8 cellular contexts compared by ENCODE assay signal in the genomic region with DNA sequence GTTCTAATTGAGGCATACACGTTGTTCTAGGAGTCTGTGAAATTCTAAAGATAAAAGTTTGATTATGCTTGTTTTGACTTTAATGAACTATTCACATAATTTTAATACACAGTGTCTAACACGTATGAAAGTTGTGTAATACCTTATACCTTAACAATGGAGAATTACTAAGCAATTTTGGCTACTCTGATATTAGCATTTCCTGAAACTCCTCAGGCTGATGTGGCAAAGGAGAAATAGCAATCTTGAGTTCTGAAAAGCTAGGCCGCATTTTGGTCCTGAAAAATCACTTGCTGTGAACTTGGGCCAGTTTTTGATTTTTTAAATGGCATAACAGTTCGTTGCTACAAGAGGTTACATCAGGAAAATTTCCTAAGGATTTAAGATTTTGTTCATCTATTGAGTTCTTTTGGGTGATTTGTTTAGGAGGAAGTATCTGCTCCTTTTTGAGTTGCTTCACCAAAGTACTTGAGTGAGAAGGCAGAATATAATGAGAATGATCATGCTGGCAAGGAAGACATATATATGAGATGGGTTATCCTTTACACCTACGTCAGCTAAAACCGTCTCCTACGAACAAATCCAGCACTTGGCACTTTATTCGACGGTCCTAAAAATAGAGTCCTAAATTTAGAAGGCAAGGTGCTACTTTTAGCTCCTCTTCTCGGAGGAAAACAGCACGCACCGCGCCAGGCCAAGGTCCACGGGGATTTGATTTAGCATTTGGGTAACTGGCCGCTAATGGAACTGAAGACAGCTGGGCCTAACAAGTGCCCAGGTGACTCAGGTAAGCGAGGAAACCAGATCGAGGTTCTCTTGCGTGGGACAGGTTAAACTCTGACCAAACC. TPM values are rescaled to one million over a fixed set of nuclear protein-coding genes. Genes with fewer than 3 reads are reported as not detected.
DNase-seq lines count a peak whose midpoint lies in the region; ATAC-seq and TF ChIP-seq lines count a peak whose summit lies in the region.

No MANE protein-coding gene starts in this region.

- H3K36me3 ChIP-seq in lower lobe of right lung, result no peaks in the 10 kb centered on the region
- H3K36me3 ChIP-seq in thoracic aorta, result no peaks in the 10 kb centered on the region

- H3K36me3 Mint-ChIP-seq in stimulated activated naive CD8-positive, alpha-beta T cell treated with anti-CD3 and anti-CD28 coated beads, Interleukin-15, Interleukin-2, amounts not matched to agents 100 ng/mL and 50 ng/mL, for 24 hours (ENCODE audit: low read depth), result no peaks in the 10 kb centered on the region

- H3K4me3 ChIP-seq in lower lobe of right lung, result peak overlapping the region; percentile 87
- peak overlapping the region; percentile 89 for H3K4me3 ChIP-seq in thoracic aorta

- H3K4me1 ChIP-seq in lower lobe of right lung, result peaks cover 37% of the 10 kb centered on the region
- H3K4me1 ChIP-seq in thoracic aorta (ENCODE audit: control insufficient read depth in 1 of 2, low read depth in 2 of 2), result peaks cover 16 to 39% of the 10 kb centered on the region in 2 donors

- TF ChIP-seq CTCF in lower lobe of right lung (IDR thresholded peaks at IDR 0.05), result no peak
- TF ChIP-seq CTCF in thoracic aorta (IDR thresholded peaks at IDR 0.05), result no peak

- no peaks in the 10 kb centered on the region for H3K9me3 ChIP-seq in lower lobe of right lung
- no peaks in the 10 kb centered on the region for H3K9me3 ChIP-seq in thoracic aorta

- peaks cover 49% of the 10 kb centered on the region for H3K4me1 Mint-ChIP-seq in stimulated activated naive CD8-positive, alpha-beta T cell treated with anti-CD3 and anti-CD28 coated beads, Interleukin-15, Interleukin-2, amounts not matched to agents 100 ng/mL and 50 ng/mL, for 24 hours (ENCODE audit: low read depth)

- H3K9me3 Mint-ChIP-seq in stimulated activated naive CD8-positive, alpha-beta T cell treated with anti-CD3 and anti-CD28 coated beads, Interleukin-15, Interleukin-2, amounts not matched to agents 100 ng/mL and 50 ng/mL, for 24 hours, result peaks cover 4% of the 10 kb centered on the region

- ATAC-seq in stimulated activated naive CD8-positive, alpha-beta T cell treated with anti-CD3 and anti-CD28 coated beads, Interleukin-15, Interleukin-2, amounts not matched to agents 100 U/mL and 50 U/mL, for 24 hours, result no peak
- ATAC-seq in lower lobe of right lung (peak; percentile 1 to 4), thoracic aorta (ENCODE audit: insufficient number of reproducible peaks, low FRiP score, low read depth) (peak; percentile 5), HG03457 (IDR thresholded peaks at IDR 0.05; ENCODE audit: unreplicated experiment) (no peak)

- H3K27ac Mint-ChIP-seq in stimulated activated naive CD8-positive, alpha-beta T cell treated with anti-CD3 and anti-CD28 coated beads, Interleukin-15, Interleukin-2, amounts not matched to agents 100 ng/mL and 50 ng/mL, for 24 hours, result peak overlapping the region; percentile 95

- intact Hi-C loops in lower lobe of right lung (cut with DNase I), result no loop called here

- DNase-seq in stimulated activated naive CD8-positive, alpha-beta T cell treated with anti-CD3 and anti-CD28 coated beads, Interleukin-15, Interleukin-2, amounts not matched to agents 100 U/mL and 50 U/mL, for 24 hours, result no peak
- DNase-seq in NOMO-1 treated with dmso at 0.1 percent for 144 hours (lab: John Stamatoyannopoulos, UW; ENCODE audit: unreplicated experiment), result peak; percentile 45
- DNase-seq in cerebellar cortex (ENCODE audit: low spot score), result peak; percentile 54
- DNase-seq in lower lobe of right lung, result no peak
- DNase-seq in thoracic aorta (ENCODE audit: low spot score), result no peak
- no peak for DNase-seq in activated CD8-positive, alpha-beta memory T cell treated with anti-CD3 and anti-CD28 coated beads, Interleukin-2, amount 50 U/mL, for 4 hours

- H3K27me3 Mint-ChIP-seq in stimulated activated naive CD8-positive, alpha-beta T cell treated with anti-CD3 and anti-CD28 coated beads, Interleukin-15, Interleukin-2, amounts not matched to agents 100 ng/mL and 50 ng/mL, for 24 hours, result no peaks in the 10 kb centered on the region

- H3K4me3 Mint-ChIP-seq in stimulated activated naive CD8-positive, alpha-beta T cell treated with anti-CD3 and anti-CD28 coated beads, Interleukin-15, Interleukin-2, amounts not matched to agents 100 ng/mL and 50 ng/mL, for 24 hours, result peak overlapping the region; percentile 80

- no peaks in the 10 kb centered on the region for H3K27me3 ChIP-seq in lower lobe of right lung (ENCODE audit: low read depth)
- no peaks in the 10 kb centered on the region for H3K27me3 ChIP-seq in thoracic aorta (replicated peaks; ENCODE audit: insufficient read depth)

- H3K27ac ChIP-seq in lower lobe of right lung (peak overlapping the region; percentile 99), thoracic aorta (peak overlapping the region; percentile 96 to 98)

RNA-seq across cellular contexts. Expression of a gene that starts 32.2 kb away (rescaled TPM):
- total RNA-seq in lower lobe of right lung (34.2 TPM), thoracic aorta (10 to 100 TPM; 19.0 to 28.2 TPM)

Comparison
In these comparisons a context has a peak if more than half of its experiments do, and no peak if none do; other contexts are left out.
1. ATAC-seq: peak in lower lobe of right lung (2 of 2) and thoracic aorta (single experiment); none in stimulated activated naive CD8-positive, alpha-beta T cell treated with anti-CD3 and anti-CD28 coated beads, Interleukin-15, Interleukin-2, amounts not matched to agents 100 U/mL and 50 U/mL, for 24 hours (single experiment) and HG03457 (single experiment).
2. DNase-seq: peak in NOMO-1 treated with dmso at 0.1 percent for 144 hours (single experiment) and cerebellar cortex (single experiment); none in stimulated activated naive CD8-positive, alpha-beta T cell treated with anti-CD3 and anti-CD28 coated beads, Interleukin-15, Interleukin-2, amounts not matched to agents 100 U/mL and 50 U/mL, for 24 hours (single experiment), lower lobe of right lung (single experiment), thoracic aorta (single experiment) and activated CD8-positive, alpha-beta memory T cell treated with anti-CD3 and anti-CD28 coated beads, Interleukin-2, amount 50 U/mL, for 4 hours (single experiment).